In the genomic region with DNA sequence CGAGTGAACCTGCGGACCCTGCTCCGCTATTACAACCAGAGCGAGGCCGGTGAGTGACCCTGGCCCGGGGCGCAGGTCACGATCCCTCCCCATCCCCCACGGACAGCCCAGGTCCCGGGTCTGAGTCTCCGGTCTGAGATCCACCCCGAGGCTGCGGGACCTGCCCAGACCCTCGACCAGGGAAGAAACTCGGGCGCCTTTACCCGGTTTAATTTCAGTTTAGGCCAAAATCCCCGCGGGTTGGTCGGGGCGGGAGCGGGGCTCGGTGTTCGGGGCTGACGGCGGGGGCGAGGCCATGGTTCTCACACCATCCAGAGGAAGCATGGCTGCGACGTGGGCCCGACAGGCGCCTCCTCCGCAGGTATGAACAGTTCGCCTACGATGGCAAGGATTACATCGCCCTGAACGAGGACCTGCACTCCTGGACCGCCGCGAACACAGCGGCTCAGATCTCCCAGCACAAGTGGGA, we compare ENCODE assay signal across 1 cellular context.
A peak's percentile ranks its signal among the peaks of the same experiment; 100 is the strongest.
TF ChIP-seq lines count a peak whose summit lies in the region.

No MANE protein-coding gene starts in this region.

TF ChIP-seq in HepG2, 621 proteins besides CTCF, POLR2A, EP300 and RAD21 (continued from another document):
- TF ChIP-seq MXD4 (CRISPR knock-in tag; IDR thresholded peaks at IDR 0.05): 0 out of 2 replicates have a peak, but pooled peaks have one; percentile 3
- TF ChIP-seq, protein P1, sequence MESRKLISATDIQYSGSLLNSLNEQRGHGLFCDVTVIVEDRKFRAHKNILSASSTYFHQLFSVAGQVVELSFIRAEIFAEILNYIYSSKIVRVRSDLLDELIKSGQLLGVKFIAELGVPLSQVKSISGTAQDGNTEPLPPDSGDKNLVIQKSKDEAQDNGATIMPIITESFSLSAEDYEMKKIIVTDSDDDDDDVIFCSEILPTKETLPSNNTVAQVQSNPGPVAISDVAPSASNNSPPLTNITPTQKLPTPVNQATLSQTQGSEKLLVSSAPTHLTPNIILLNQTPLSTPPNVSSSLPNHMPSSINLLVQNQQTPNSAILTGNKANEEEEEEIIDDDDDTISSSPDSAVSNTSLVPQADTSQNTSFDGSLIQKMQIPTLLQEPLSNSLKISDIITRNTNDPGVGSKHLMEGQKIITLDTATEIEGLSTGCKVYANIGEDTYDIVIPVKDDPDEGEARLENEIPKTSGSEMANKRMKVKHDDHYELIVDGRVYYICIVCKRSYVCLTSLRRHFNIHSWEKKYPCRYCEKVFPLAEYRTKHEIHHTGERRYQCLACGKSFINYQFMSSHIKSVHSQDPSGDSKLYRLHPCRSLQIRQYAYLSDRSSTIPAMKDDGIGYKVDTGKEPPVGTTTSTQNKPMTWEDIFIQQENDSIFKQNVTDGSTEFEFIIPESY (CRISPR knock-in tag; IDR thresholded peaks at IDR 0.05): peak; percentile 93
- TF ChIP-seq CSRNP1 (CRISPR knock-in tag; IDR thresholded peaks at IDR 0.05): peak; percentile 68; the same call in 1 of the 2 replicates
- 0 out of 2 replicates have a peak, but pooled peaks have one; percentile 9 for TF ChIP-seq ZNF513 (CRISPR knock-in tag; conservative IDR thresholded peaks at IDR 0.05)
- no peak for TF ChIP-seq POGZ (CRISPR knock-in tag; IDR thresholded peaks at IDR 0.05)
- TF ChIP-seq, protein P2, sequence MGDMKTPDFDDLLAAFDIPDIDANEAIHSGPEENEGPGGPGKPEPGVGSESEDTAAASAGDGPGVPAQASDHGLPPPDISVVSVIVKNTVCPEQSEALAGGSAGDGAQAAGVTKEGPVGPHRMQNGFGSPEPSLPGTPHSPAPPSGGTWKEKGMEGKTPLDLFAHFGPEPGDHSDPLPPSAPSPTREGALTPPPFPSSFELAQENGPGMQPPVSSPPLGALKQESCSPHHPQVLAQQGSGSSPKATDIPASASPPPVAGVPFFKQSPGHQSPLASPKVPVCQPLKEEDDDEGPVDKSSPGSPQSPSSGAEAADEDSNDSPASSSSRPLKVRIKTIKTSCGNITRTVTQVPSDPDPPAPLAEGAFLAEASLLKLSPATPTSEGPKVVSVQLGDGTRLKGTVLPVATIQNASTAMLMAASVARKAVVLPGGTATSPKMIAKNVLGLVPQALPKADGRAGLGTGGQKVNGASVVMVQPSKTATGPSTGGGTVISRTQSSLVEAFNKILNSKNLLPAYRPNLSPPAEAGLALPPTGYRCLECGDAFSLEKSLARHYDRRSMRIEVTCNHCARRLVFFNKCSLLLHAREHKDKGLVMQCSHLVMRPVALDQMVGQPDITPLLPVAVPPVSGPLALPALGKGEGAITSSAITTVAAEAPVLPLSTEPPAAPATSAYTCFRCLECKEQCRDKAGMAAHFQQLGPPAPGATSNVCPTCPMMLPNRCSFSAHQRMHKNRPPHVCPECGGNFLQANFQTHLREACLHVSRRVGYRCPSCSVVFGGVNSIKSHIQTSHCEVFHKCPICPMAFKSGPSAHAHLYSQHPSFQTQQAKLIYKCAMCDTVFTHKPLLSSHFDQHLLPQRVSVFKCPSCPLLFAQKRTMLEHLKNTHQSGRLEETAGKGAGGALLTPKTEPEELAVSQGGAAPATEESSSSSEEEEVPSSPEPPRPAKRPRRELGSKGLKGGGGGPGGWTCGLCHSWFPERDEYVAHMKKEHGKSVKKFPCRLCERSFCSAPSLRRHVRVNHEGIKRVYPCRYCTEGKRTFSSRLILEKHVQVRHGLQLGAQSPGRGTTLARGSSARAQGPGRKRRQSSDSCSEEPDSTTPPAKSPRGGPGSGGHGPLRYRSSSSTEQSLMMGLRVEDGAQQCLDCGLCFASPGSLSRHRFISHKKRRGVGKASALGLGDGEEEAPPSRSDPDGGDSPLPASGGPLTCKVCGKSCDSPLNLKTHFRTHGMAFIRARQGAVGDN (CRISPR knock-in tag; IDR thresholded peaks at IDR 0.05): peak; percentile 12
- TF ChIP-seq, protein P3, sequence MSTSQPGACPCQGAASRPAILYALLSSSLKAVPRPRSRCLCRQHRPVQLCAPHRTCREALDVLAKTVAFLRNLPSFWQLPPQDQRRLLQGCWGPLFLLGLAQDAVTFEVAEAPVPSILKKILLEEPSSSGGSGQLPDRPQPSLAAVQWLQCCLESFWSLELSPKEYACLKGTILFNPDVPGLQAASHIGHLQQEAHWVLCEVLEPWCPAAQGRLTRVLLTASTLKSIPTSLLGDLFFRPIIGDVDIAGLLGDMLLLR (CRISPR knock-in tag; IDR thresholded peaks at IDR 0.05): 0 out of 2 replicates have a peak, but pooled peaks have one; percentile 20
- peak; percentile 84 for TF ChIP-seq ZBTB38 (CRISPR knock-in tag; IDR thresholded peaks at IDR 0.05)
- TF ChIP-seq, protein P4, sequence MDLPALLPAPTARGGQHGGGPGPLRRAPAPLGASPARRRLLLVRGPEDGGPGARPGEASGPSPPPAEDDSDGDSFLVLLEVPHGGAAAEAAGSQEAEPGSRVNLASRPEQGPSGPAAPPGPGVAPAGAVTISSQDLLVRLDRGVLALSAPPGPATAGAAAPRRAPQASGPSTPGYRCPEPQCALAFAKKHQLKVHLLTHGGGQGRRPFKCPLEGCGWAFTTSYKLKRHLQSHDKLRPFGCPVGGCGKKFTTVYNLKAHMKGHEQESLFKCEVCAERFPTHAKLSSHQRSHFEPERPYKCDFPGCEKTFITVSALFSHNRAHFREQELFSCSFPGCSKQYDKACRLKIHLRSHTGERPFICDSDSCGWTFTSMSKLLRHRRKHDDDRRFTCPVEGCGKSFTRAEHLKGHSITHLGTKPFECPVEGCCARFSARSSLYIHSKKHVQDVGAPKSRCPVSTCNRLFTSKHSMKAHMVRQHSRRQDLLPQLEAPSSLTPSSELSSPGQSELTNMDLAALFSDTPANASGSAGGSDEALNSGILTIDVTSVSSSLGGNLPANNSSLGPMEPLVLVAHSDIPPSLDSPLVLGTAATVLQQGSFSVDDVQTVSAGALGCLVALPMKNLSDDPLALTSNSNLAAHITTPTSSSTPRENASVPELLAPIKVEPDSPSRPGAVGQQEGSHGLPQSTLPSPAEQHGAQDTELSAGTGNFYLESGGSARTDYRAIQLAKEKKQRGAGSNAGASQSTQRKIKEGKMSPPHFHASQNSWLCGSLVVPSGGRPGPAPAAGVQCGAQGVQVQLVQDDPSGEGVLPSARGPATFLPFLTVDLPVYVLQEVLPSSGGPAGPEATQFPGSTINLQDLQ (CRISPR knock-in tag; IDR thresholded peaks at IDR 0.05): no peak
